18 cellular contexts compared by ENCODE assay signal in the genomic region with DNA sequence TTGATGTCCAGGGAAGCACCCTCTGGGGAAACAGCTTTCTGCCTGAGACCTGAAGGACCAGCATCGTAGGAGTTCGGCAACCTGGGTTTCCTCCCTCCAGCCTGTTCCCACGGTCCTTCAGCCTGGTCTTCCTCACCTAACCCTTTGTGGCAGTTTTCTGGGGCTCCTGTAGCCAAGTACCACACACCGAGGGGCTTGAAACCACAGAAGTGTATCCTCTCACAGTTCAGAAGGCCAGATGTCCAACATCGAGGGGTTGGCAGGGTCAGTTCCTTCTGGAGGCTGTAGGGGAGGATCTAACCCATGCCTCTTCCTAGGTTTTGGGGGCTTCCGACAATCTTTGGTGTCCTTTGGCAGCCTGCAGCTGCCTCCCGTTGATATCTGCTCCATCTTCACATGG.
DNase-seq lines count a peak whose midpoint lies in the region; ATAC-seq and TF ChIP-seq lines count a peak whose summit lies in the region.
"Had no signal": no experiment of that assay in that cellular context is flagged by ENCODE, and none has a peak within 500 bp of the region (broad histone marks: within the 10 kb centered on the region; RNA-seq: fewer than 3 reads in every experiment).

No MANE protein-coding gene starts in this region.

- peaks cover 10% of the 10 kb centered on the region for H3K4me1 Mint-ChIP-seq in activated naive CD8-positive, alpha-beta T cell treated with anti-CD3 and anti-CD28 coated beads, Interleukin-2, amount 10 ng/mL, durations not matched to agents 7 days and 5 days
- H3K4me1 Mint-ChIP-seq in activated naive CD8-positive, alpha-beta T cell treated with anti-CD3 and anti-CD28 coated beads for 36 hours = peaks cover 6% of the 10 kb centered on the region

- H3K4me3 ChIP-seq in lower lobe of right lung (no peak overlapping the region), spleen (no peak overlapping the region)
- H3K4me3 ChIP-seq: BLaER1 treated with 17β-estradiol and CSF1 and Interleukin-3, amounts not matched to agents 10 nM and 100 nM; GM23338 had no signal

- TF ChIP-seq POLR2A in spleen (IDR thresholded peaks at IDR 0.05) = no peak

- H3K36me3 Mint-ChIP-seq in activated naive CD8-positive, alpha-beta T cell treated with anti-CD3 and anti-CD28 coated beads, Interleukin-2, amount 10 ng/mL, durations not matched to agents 7 days and 5 days = no peaks in the 10 kb centered on the region
- H3K36me3 Mint-ChIP-seq in activated naive CD8-positive, alpha-beta T cell treated with anti-CD3 and anti-CD28 coated beads for 36 hours = no peaks in the 10 kb centered on the region
- H3K36me3 Mint-ChIP-seq: CD14-positive monocyte; CD8-positive, alpha-beta memory T cell had no signal

- DNase-seq in activated naive CD8-positive, alpha-beta T cell treated with anti-CD3 and anti-CD28 coated beads, Interleukin-2, amount 10 ng/mL, durations not matched to agents 7 days and 5 days = peak; percentile 21
- no peak for DNase-seq in activated naive CD8-positive, alpha-beta T cell treated with anti-CD3 and anti-CD28 coated beads for 36 hours
- DNase-seq in ecto neural progenitor cell (ENCODE audit: low spot score) (peak; percentile 34), lower lobe of right lung (peak; percentile 1), spleen (peak; percentile 13), NOMO-1 treated with dmso at 0.1 percent for 144 hours (lab: John Stamatoyannopoulos, UW; ENCODE audit: unreplicated experiment) (no peak), DMS53 (lab: John Stamatoyannopoulos, UW) (no peak)
- no peak for DNase-seq in stimulated activated CD4-positive, alpha-beta T cell treated with anti-CD3 and anti-CD28 coated beads, Interleukin-4, amount 100 ng/mL, for 4 hours
- DNase-seq: CD4-positive, alpha-beta T cell; CD8-positive, alpha-beta memory T cell; DND-41; H9 had no signal

- H3K9me3 ChIP-seq in lower lobe of right lung (no peaks in the 10 kb centered on the region), spleen (peaks cover 0 to 13% (median 8%) of the 10 kb centered on the region in 8 donors)

- H3K36me3 ChIP-seq in lower lobe of right lung = no peaks in the 10 kb centered on the region
- H3K36me3 ChIP-seq in spleen = no peaks in the 10 kb centered on the region
- H3K36me3 ChIP-seq: BLaER1 treated with 17β-estradiol and CSF1 and Interleukin-3, amounts not matched to agents 10 nM and 100 nM had no signal

- H3K4me1 ChIP-seq in lower lobe of right lung (peaks cover under 1% of the 10 kb centered on the region), spleen (peaks cover 0 to 14% (median 0%) of the 10 kb centered on the region in 6 donors)

- no peaks in the 10 kb centered on the region for H3K9me3 Mint-ChIP-seq in activated naive CD8-positive, alpha-beta T cell treated with anti-CD3 and anti-CD28 coated beads, Interleukin-2, amount 10 ng/mL, durations not matched to agents 7 days and 5 days
- no peaks in the 10 kb centered on the region for H3K9me3 Mint-ChIP-seq in activated naive CD8-positive, alpha-beta T cell treated with anti-CD3 and anti-CD28 coated beads for 36 hours
- H3K9me3 Mint-ChIP-seq: CD14-positive monocyte; CD4-positive, alpha-beta T cell; H9 had no signal

- no peak for ATAC-seq in activated naive CD8-positive, alpha-beta T cell treated with anti-CD3 and anti-CD28 coated beads, Interleukin-2, amount 10 ng/mL, durations not matched to agents 7 days and 5 days (ENCODE audit: low read depth)
- ATAC-seq in lower lobe of right lung = no peak
- ATAC-seq: GM23338, HCT116 had no signal

- TF ChIP-seq CTCF in lower lobe of right lung (IDR thresholded peaks at IDR 0.05) (no peak), spleen (IDR thresholded peaks at IDR 0.05 in 8 of 11, conservative IDR thresholded peaks at IDR 0.05 in 3 of 11) (no peak)

- peaks cover 31% of the 10 kb centered on the region for H3K27me3 Mint-ChIP-seq in activated naive CD8-positive, alpha-beta T cell treated with anti-CD3 and anti-CD28 coated beads, Interleukin-2, amount 10 ng/mL, durations not matched to agents 7 days and 5 days
- peaks cover 3% of the 10 kb centered on the region for H3K27me3 Mint-ChIP-seq in activated naive CD8-positive, alpha-beta T cell treated with anti-CD3 and anti-CD28 coated beads for 36 hours
- H3K27me3 Mint-ChIP-seq: CD4-positive, alpha-beta T cell had no signal

- no peak overlapping the region for H3K27ac Mint-ChIP-seq in activated naive CD8-positive, alpha-beta T cell treated with anti-CD3 and anti-CD28 coated beads, Interleukin-2, amount 10 ng/mL, durations not matched to agents 7 days and 5 days
- H3K27ac Mint-ChIP-seq in activated naive CD8-positive, alpha-beta T cell treated with anti-CD3 and anti-CD28 coated beads for 36 hours = no peak overlapping the region
- H3K27ac Mint-ChIP-seq: B cell; CD14-positive monocyte; CD4-positive, alpha-beta T cell; GM23338; H9 had no signal

- H3K27me3 ChIP-seq in lower lobe of right lung (ENCODE audit: low read depth) = peaks cover 2% of the 10 kb centered on the region
- H3K27me3 ChIP-seq in spleen (replicated peaks in 1 of 7) = peaks cover 0 to 12% (median 3%) of the 10 kb centered on the region in 7 donors

- 80 to 94% (median 92%) methylated on average over 7 of the region's 7 CpGs for WGBS in spleen, 5 donors

- intact Hi-C loops in lower lobe of right lung (cut with DNase I) (no loop called here), spleen (cut with DNase I; ENCODE audit: low total_unique reads) (no loop called here)

- POLR2A ChIA-PET in activated naive CD8-positive, alpha-beta T cell treated with anti-CD3 and anti-CD28 coated beads, Interleukin-2, amount 10 ng/mL, durations not matched to agents 7 days and 5 days (lab: Charles Lee) = no interaction called here

- no peak overlapping the region for H3K4me3 Mint-ChIP-seq in activated naive CD8-positive, alpha-beta T cell treated with anti-CD3 and anti-CD28 coated beads, Interleukin-2, amount 10 ng/mL, durations not matched to agents 7 days and 5 days
- H3K4me3 Mint-ChIP-seq in activated naive CD8-positive, alpha-beta T cell treated with anti-CD3 and anti-CD28 coated beads for 36 hours = no peak overlapping the region
- H3K4me3 Mint-ChIP-seq: B cell; CD14-positive monocyte; CD4-positive, alpha-beta T cell; CD8-positive, alpha-beta memory T cell; GM23338; H9 had no signal

- H3K27ac ChIP-seq in lower lobe of right lung = no peak overlapping the region
- H3K27ac ChIP-seq in spleen = no peak overlapping the region
- H3K27ac ChIP-seq: 22Rv1; BLaER1 treated with 17β-estradiol and CSF1 and Interleukin-3, amounts not matched to agents 10 nM and 100 nM had no signal

Comparison
In these comparisons a context has a peak if more than half of its experiments do, and no peak if none do; other contexts are left out.
1. DNase-seq: peak in activated naive CD8-positive, alpha-beta T cell treated with anti-CD3 and anti-CD28 coated beads, Interleukin-2, amount 10 ng/mL, durations not matched to agents 7 days and 5 days (single experiment), ecto neural progenitor cell (single experiment), lower lobe of right lung (single experiment) and spleen (single experiment); none in activated naive CD8-positive, alpha-beta T cell treated with anti-CD3 and anti-CD28 coated beads for 36 hours (single experiment), stimulated activated CD4-positive, alpha-beta T cell treated with anti-CD3 and anti-CD28 coated beads, Interleukin-4, amount 100 ng/mL, for 4 hours (0 of 2), NOMO-1 treated with dmso at 0.1 percent for 144 hours (single experiment) and DMS53 (single experiment).